In genomic region chr22:40504285-40505249, GRCh38 we compare ENCODE assay signal across 21 cellular contexts.
DNase-seq lines count a peak whose midpoint lies in the region; ATAC-seq, FAIRE-seq and TF ChIP-seq lines count a peak whose summit lies in the region.
"Had no signal": no experiment of that assay in that cellular context is flagged by ENCODE, and none has a peak within 500 bp of the region (broad histone marks: within the 10 kb centered on the region; RNA-seq: fewer than 3 reads in every experiment).

No MANE protein-coding gene starts in this region.

- no peaks in the 10 kb centered on the region for H3K27me3 Mint-ChIP-seq in CD8-positive, alpha-beta T cell (ENCODE audit: low read depth)
- H3K27me3 Mint-ChIP-seq in activated naive CD4-positive, alpha-beta T cell treated with anti-CD3 and anti-CD28 coated beads, Interleukin-2, amount 10 ng/mL, durations not matched to agents 7 days and 5 days, result no peaks in the 10 kb centered on the region
- H3K27me3 Mint-ChIP-seq in activated CD4-positive, alpha-beta memory T cell treated with anti-CD3 and anti-CD28 coated beads, Interleukin-2, amount 10 ng/mL, durations not matched to agents 7 days and 5 days, result no peaks in the 10 kb centered on the region
- H3K27me3 Mint-ChIP-seq: activated CD4-positive, alpha-beta memory T cell treated with anti-CD3 and anti-CD28 coated beads for 36 hours had no signal

- H2BK20ac ChIP-seq in IMR-90 (ENCODE audit: low read depth, low read length), result peak overlapping the region; percentile 16; the same call in 1 of the 2 replicates

- H2AK5ac ChIP-seq in IMR-90 (ENCODE audit: low read depth, low read length), result peak overlapping the region; percentile 61; the same call in 1 of the 2 replicates

- intact Hi-C loops in CD8-positive, alpha-beta T cell (cut with DNase I, micrococcal nuclease), result no loop called here
- intact Hi-C loops in IMR-90 (cut with micrococcal nuclease) (no loop called here), GM12878 (cut with micrococcal nuclease; ENCODE audit: unreplicated experiment) (no loop called here)

- H3K79me2 ChIP-seq in GM12878 (ENCODE audit: control insufficient read depth, insufficient read depth, low read length) (peaks cover 28% of the 10 kb centered on the region), smooth muscle cell (ENCODE audit: low read depth) (peaks cover 65% of the 10 kb centered on the region)
- H3K79me2 ChIP-seq: parathyroid adenoma had no signal

- H4K20me1 ChIP-seq in IMR-90 (ENCODE audit: insufficient read depth, low read length) (no peaks in the 10 kb centered on the region), GM12878 (ENCODE audit: control insufficient read depth, insufficient read depth) (no peaks in the 10 kb centered on the region), smooth muscle cell (ENCODE audit: low read depth) (peaks cover 39% of the 10 kb centered on the region)

- POLR2A ChIA-PET in CD8-positive, alpha-beta T cell (lab: Charles Lee), result interaction anchor here (0.6 to 1.5 kb wide), 2 partner anchors 37 to 42 kb away, joined by 3 to 4 read pairs; no protein-coding TSS in a partner anchor
- POLR2A ChIA-PET in IMR-90 (lab: Charles Lee; ENCODE audit: unreplicated experiment), result no interaction called here
- POLR2A ChIA-PET in GM12878 (lab: Charles Lee), result interaction anchor here (0.6 to 2.6 kb wide), 5 partner anchors 10 to 76 kb away, joined by 3 to 6 read pairs (median 3); no protein-coding TSS in a partner anchor
- POLR2A ChIA-PET in activated CD4-positive, alpha-beta memory T cell treated with anti-CD3 and anti-CD28 coated beads, Interleukin-2, amount 10 ng/mL, durations not matched to agents 7 days and 5 days (lab: Charles Lee), result interaction anchor here (0.6 kb wide), 1 partner anchor 132 kb away, joined by 3 read pairs; the partner anchor contains the start of gene MRTFA

- peak in 1 of 2 experiments; percentile 29; a peak in 2 of 4 replicates for TF ChIP-seq EP300 in GM12878 (IDR thresholded peaks at IDR 0.05; ENCODE audit: borderline replicate concordance in 1 of 2, control insufficient read depth in 1 of 2, low read depth in 2 of 2, low read length in 2 of 2)

- no peak overlapping the region for H3K27ac ChIP-seq in CD8-positive, alpha-beta T cell (ENCODE audit: low read depth, low read length)
- no peak overlapping the region for H3K27ac ChIP-seq in IMR-90 (ENCODE audit: insufficient read depth, low read length)
- H3K27ac ChIP-seq in GM12878 (ENCODE audit: control insufficient read depth, insufficient read depth), result peak overlapping the region; percentile 79
- H3K27ac ChIP-seq in smooth muscle cell (ENCODE audit: low read depth), result peak overlapping the region; percentile 71
- H3K27ac ChIP-seq: esophagus muscularis mucosa, parathyroid adenoma, SJCRH30, thoracic aorta had no signal

- CTCF ChIA-PET in CD8-positive, alpha-beta T cell (lab: Charles Lee), result interaction anchor here (0.8 to 3.0 kb wide), 5 partner anchors 18 to 141 kb away, joined by 3 to 7 read pairs (median 6); no protein-coding TSS in a partner anchor
- CTCF ChIA-PET in IMR-90 (lab: Yijun Ruan, JAX) (no interaction called here), GM12878 (lab: Yijun Ruan, JAX) (interaction anchor here (0.8 to 3.4 kb wide), 7 partner anchors 12 to 141 kb away, joined by 3 to 17 read pairs (median 5); no protein-coding TSS in a partner anchor)
- CTCF ChIA-PET in activated naive CD4-positive, alpha-beta T cell treated with anti-CD3 and anti-CD28 coated beads, Interleukin-2, amount 10 ng/mL, durations not matched to agents 7 days and 5 days (lab: Charles Lee), result interaction anchor here (1.2 kb wide), 2 partner anchors 16 to 20 kb away, joined by 4 to 5 read pairs; no protein-coding TSS in a partner anchor
- CTCF ChIA-PET in activated CD4-positive, alpha-beta memory T cell treated with anti-CD3 and anti-CD28 coated beads, Interleukin-2, amount 10 ng/mL, durations not matched to agents 7 days and 5 days (lab: Charles Lee), result interaction anchor here (0.5 to 1.7 kb wide), 3 partner anchors 16 to 72 kb away, joined by 3 to 7 read pairs (median 4); no protein-coding TSS in a partner anchor

- SMC1A ChIA-PET in GM12878 (lab: Charles Lee; ENCODE audit: uncharacterized antibody, unreplicated experiment), result interaction anchor here (0.8 to 2.9 kb wide), 16 partner anchors 8 to 141 kb away, joined by 3 to 16 read pairs (median 4); no protein-coding TSS in a partner anchor

- H3K79me1 ChIP-seq in IMR-90 (ENCODE audit: low read depth in 1 of 2, low read length in 2 of 2), result peaks cover 23 to 59% of the 10 kb centered on the region in 2 experiments

- H4K5ac ChIP-seq in IMR-90 (ENCODE audit: low read depth, low read length), result peak overlapping the region; percentile 30; the same call in 1 of the 2 replicates

- ATAC-seq in CD8-positive, alpha-beta T cell, result no peak
- ATAC-seq in IMR-90 (ENCODE audit: low read depth) (peak; percentile 30), GM12878 (peak; percentile 75)
- ATAC-seq: natural killer cell, sciatic nerve had no signal

- no peak for TF ChIP-seq CTCF in CD8-positive, alpha-beta T cell (IDR thresholded peaks at IDR 0.05)
- TF ChIP-seq CTCF in IMR-90 (conservative IDR thresholded peaks at IDR 0.05; ENCODE audit: low read depth, low read length) (no peak), GM12878 (IDR thresholded peaks at IDR 0.05 in 2 of 3, conservative IDR thresholded peaks at IDR 0.05 in 1 of 3; ENCODE audit: control insufficient read depth in 2 of 3, extremely low read depth in 1 of 3, insufficient read depth in 1 of 3, low read depth in 3 of 3, low read length in 3 of 3) (no peak), smooth muscle cell (IDR thresholded peaks at IDR 0.05; ENCODE audit: borderline replicate concordance, insufficient read depth, poor library complexity, severe bottlenecking) (no peak)

- no peak for TF ChIP-seq RAD21 in IMR-90 (IDR thresholded peaks at IDR 0.05; ENCODE audit: low read length)
- no peak for TF ChIP-seq RAD21 in GM12878 (IDR thresholded peaks at IDR 0.05; ENCODE audit: insufficient read depth, low read depth, low read length)

- H2BK15ac ChIP-seq in IMR-90 (ENCODE audit: low read depth, low read length), result peak overlapping the region; percentile 81; the same call in 1 of the 3 replicates

- peak overlapping the region in 1 of 2 experiments; percentile 71; a peak in 2 of 4 replicates for H4K8ac ChIP-seq in IMR-90 (ENCODE audit: low read depth in 2 of 2, low read length in 2 of 2)

- peaks cover 4% of the 10 kb centered on the region for H3K36me3 Mint-ChIP-seq in CD8-positive, alpha-beta T cell
- H3K36me3 Mint-ChIP-seq in activated naive CD4-positive, alpha-beta T cell treated with anti-CD3 and anti-CD28 coated beads, Interleukin-2, amount 10 ng/mL, durations not matched to agents 7 days and 5 days, result peaks cover 5% of the 10 kb centered on the region
- peaks cover 4% of the 10 kb centered on the region for H3K36me3 Mint-ChIP-seq in activated CD4-positive, alpha-beta memory T cell treated with anti-CD3 and anti-CD28 coated beads, Interleukin-2, amount 10 ng/mL, durations not matched to agents 7 days and 5 days (ENCODE audit: low read depth)
- H3K36me3 Mint-ChIP-seq: natural killer cell had no signal

- no peak for DNase-seq in CD8-positive, alpha-beta T cell
- DNase-seq in IMR-90, result no peak
- no peak for DNase-seq in GM12878 (ENCODE audit: low read depth, low spot score)
- no peak for DNase-seq in smooth muscle cell (lab: John Stamatoyannopoulos, UW; ENCODE audit: unreplicated experiment)
- no peak for DNase-seq in HTR-8/SVneo (ENCODE audit: insufficient read length, low spot score)
- DNase-seq in activated naive CD4-positive, alpha-beta T cell treated with anti-CD3 and anti-CD28 coated beads, Interleukin-2, amount 10 ng/mL, durations not matched to agents 7 days and 5 days, result no peak
- no peak for DNase-seq in activated CD4-positive, alpha-beta memory T cell treated with anti-CD3 and anti-CD28 coated beads, Interleukin-2, amount 10 ng/mL, durations not matched to agents 7 days and 5 days
- DNase-seq in stimulated activated CD4-positive, alpha-beta T cell treated with anti-CD3 and anti-CD28 coated beads, Interleukin-2, amount 100 ng/mL, for 24 hours, result no peak
- DNase-seq: activated CD4-positive, alpha-beta memory T cell treated with anti-CD3 and anti-CD28 coated beads for 36 hours; activated CD4-positive, CD25-positive, alpha-beta regulatory T cell; activated naive CD4-positive, alpha-beta T cell treated with anti-CD3 and anti-CD28 coated beads for 36 hours; aorta; mammary epithelial cell; natural killer cell; NCI-H1417 treated with DMSO at 0.1 percent for 48 hours; NCI-H2171; SJCRH30 had no signal

- peak overlapping the region; percentile 23 for H3K27ac Mint-ChIP-seq in CD8-positive, alpha-beta T cell
- no peak overlapping the region for H3K27ac Mint-ChIP-seq in activated naive CD4-positive, alpha-beta T cell treated with anti-CD3 and anti-CD28 coated beads, Interleukin-2, amount 10 ng/mL, durations not matched to agents 7 days and 5 days
- H3K27ac Mint-ChIP-seq in activated CD4-positive, alpha-beta memory T cell treated with anti-CD3 and anti-CD28 coated beads, Interleukin-2, amount 10 ng/mL, durations not matched to agents 7 days and 5 days, result no peak overlapping the region
- H3K27ac Mint-ChIP-seq: activated CD4-positive, alpha-beta memory T cell treated with anti-CD3 and anti-CD28 coated beads for 36 hours; activated naive CD4-positive, alpha-beta T cell treated with anti-CD3 and anti-CD28 coated beads for 36 hours; natural killer cell had no signal

- peak overlapping the region; percentile 22; the same call in 1 of the 2 replicates for H3K23ac ChIP-seq in IMR-90 (ENCODE audit: low read depth, low read length)

- no peak overlapping the region; the same call in 1 of the 2 replicates for H3K9ac ChIP-seq in IMR-90 (ENCODE audit: low read depth, low read length)
- no peak overlapping the region; the same call in 1 of the 2 replicates for H3K9ac ChIP-seq in GM12878 (ENCODE audit: control insufficient read depth, insufficient read depth, low read length)
- H3K9ac ChIP-seq in smooth muscle cell (ENCODE audit: low read depth), result peak overlapping the region; percentile 11
- H3K9ac ChIP-seq: parathyroid adenoma had no signal

- H3K4me2 ChIP-seq in IMR-90 (ENCODE audit: low read depth, low read length) (peak overlapping the region; percentile 13; the same call in 1 of the 2 replicates), GM12878 (ENCODE audit: control insufficient read depth, insufficient read depth) (peak overlapping the region; percentile 74), smooth muscle cell (peak overlapping the region; percentile 72)

- peak overlapping the region; percentile 11; the same call in 1 of the 2 replicates for H3K18ac ChIP-seq in IMR-90 (ENCODE audit: low read depth, low read length)

- no peaks in the 10 kb centered on the region for H3K4me1 ChIP-seq in CD8-positive, alpha-beta T cell (ENCODE audit: insufficient read depth, low read length)
- peaks cover 23% of the 10 kb centered on the region for H3K4me1 ChIP-seq in IMR-90 (ENCODE audit: control insufficient read depth, insufficient read depth, low read length)
- peaks cover 22% of the 10 kb centered on the region for H3K4me1 ChIP-seq in GM12878 (ENCODE audit: control insufficient read depth, insufficient read depth, low read length)
- H3K4me1 ChIP-seq in smooth muscle cell (ENCODE audit: low read depth), result peaks cover 26% of the 10 kb centered on the region

- H3K9me3 Mint-ChIP-seq in CD8-positive, alpha-beta T cell, result no peaks in the 10 kb centered on the region
- no peaks in the 10 kb centered on the region for H3K9me3 Mint-ChIP-seq in activated naive CD4-positive, alpha-beta T cell treated with anti-CD3 and anti-CD28 coated beads, Interleukin-2, amount 10 ng/mL, durations not matched to agents 7 days and 5 days
- no peaks in the 10 kb centered on the region for H3K9me3 Mint-ChIP-seq in activated CD4-positive, alpha-beta memory T cell treated with anti-CD3 and anti-CD28 coated beads, Interleukin-2, amount 10 ng/mL, durations not matched to agents 7 days and 5 days
- H3K9me3 Mint-ChIP-seq: activated CD4-positive, alpha-beta memory T cell treated with anti-CD3 and anti-CD28 coated beads for 36 hours; activated naive CD4-positive, alpha-beta T cell treated with anti-CD3 and anti-CD28 coated beads for 36 hours; natural killer cell had no signal

- dilution Hi-C loops in IMR-90 (cut with HindIII; ENCODE audit: low sequenced_read_pairs, unreplicated experiment), result no loop called here

- no peak for FAIRE-seq in GM12878 (lab: Jason Lieb, UNC)
- FAIRE-seq in HTR-8/SVneo (lab: Jason Lieb, UNC), result no peak

- peaks cover 14% of the 10 kb centered on the region for H3K9me1 ChIP-seq in IMR-90 (ENCODE audit: insufficient read depth, low read length)

- H3K56ac ChIP-seq in IMR-90 (ENCODE audit: extremely low read depth, insufficient read depth, low read length), result no peak overlapping the region; the same call in 1 of the 2 replicates

- no peaks in the 10 kb centered on the region for H3K9me3 ChIP-seq in CD8-positive, alpha-beta T cell (ENCODE audit: low read length)
- H3K9me3 ChIP-seq in IMR-90 (ENCODE audit: control insufficient read depth, insufficient read depth, low read length) (no peaks in the 10 kb centered on the region), GM12878 (replicated peaks; ENCODE audit: control insufficient read depth, insufficient read depth, low read length) (no peaks in the 10 kb centered on the region), smooth muscle cell (replicated peaks; ENCODE audit: low read depth) (no peaks in the 10 kb centered on the region)
- H3K9me3 ChIP-seq: esophagus muscularis mucosa, SJCRH30, thoracic aorta had no signal

- peaks cover 22% of the 10 kb centered on the region for H3F3A ChIP-seq in smooth muscle cell (ENCODE audit: low read depth)

- H2AFZ ChIP-seq in IMR-90 (replicated peaks; ENCODE audit: low read length, poor library complexity), result no peak overlapping the region
- H2AFZ ChIP-seq in GM12878 (ENCODE audit: control insufficient read depth, low read depth, low read length), result no peak overlapping the region
- H2AFZ ChIP-seq in smooth muscle cell (ENCODE audit: low read depth), result no peak overlapping the region
- H2AFZ ChIP-seq: parathyroid adenoma had no signal

- no peaks in the 10 kb centered on the region for H3K27me3 ChIP-seq in CD8-positive, alpha-beta T cell (ENCODE audit: insufficient read depth, low read length)
- H3K27me3 ChIP-seq in IMR-90 (ENCODE audit: control insufficient read depth, insufficient read depth, low read length) (no peaks in the 10 kb centered on the region), GM12878 (replicated peaks in 1 of 2; ENCODE audit: control insufficient read depth in 2 of 2, insufficient read depth in 2 of 2, low read length in 1 of 2) (no peaks in the 10 kb centered on the region), smooth muscle cell (ENCODE audit: low read depth) (no peaks in the 10 kb centered on the region)
- H3K27me3 ChIP-seq: esophagus muscularis mucosa, SJCRH30 had no signal

- WGBS in IMR-90 (ENCODE audit: extremely low coverage in 2 of 2, insufficient read length in 1 of 2), 2 experiments, result no CpG with 5 or more reads among the region's 3 CpGs
- 46% methylated on average over 3 of the region's 3 CpGs for WGBS in GM12878 (ENCODE audit: insufficient coverage, insufficient replicate concordance, low lambda C conversion rate, missing lambda C conversion rate)
- WGBS in smooth muscle cell (ENCODE audit: low lambda C conversion rate), result 22% methylated on average over 3 of the region's 3 CpGs

- no peaks in the 10 kb centered on the region for H3K36me3 ChIP-seq in CD8-positive, alpha-beta T cell (ENCODE audit: insufficient read depth, low read length)
- no peaks in the 10 kb centered on the region for H3K36me3 ChIP-seq in IMR-90 (ENCODE audit: control insufficient read depth, insufficient read depth, low read length)
- H3K36me3 ChIP-seq in GM12878 (ENCODE audit: control insufficient read depth in 2 of 2, insufficient read depth in 2 of 2, low read length in 1 of 2), result peaks cover 0 to 2% of the 10 kb centered on the region in 2 experiments; a peak in 1 of 4 replicates
- H3K36me3 ChIP-seq in smooth muscle cell (ENCODE audit: low read depth), result no peaks in the 10 kb centered on the region
- H3K36me3 ChIP-seq: esophagus muscularis mucosa, SJCRH30, thoracic aorta had no signal

- H3K4ac ChIP-seq in IMR-90 (ENCODE audit: low read depth, low read length), result 0 out of 2 replicates have a peak overlapping the region, but pooled peaks have one; percentile 11

- BruUV-seq in IMR-90 (replicated peaks; lab: Mats Ljungman, UMichigan), result no TSS peak
- BruUV-seq in GM12878 (replicated peaks; lab: Mats Ljungman, UMichigan), result TSS peak; percentile 18

- H3K14ac ChIP-seq in IMR-90 (replicated peaks; ENCODE audit: low read depth, low read length), result peak overlapping the region; percentile 38; the same call in 1 of the 2 replicates

- peak overlapping the region; percentile 59 for H2BK120ac ChIP-seq in IMR-90 (ENCODE audit: low read depth, low read length)

- RAD21 ChIA-PET in GM12878 (lab: Charles Lee; ENCODE audit: unreplicated experiment), result interaction anchor here (0.7 to 1.7 kb wide), 11 partner anchors 12 to 142 kb away, joined by 3 to 9 read pairs (median 3); no protein-coding TSS in a partner anchor

- in situ Hi-C loops in IMR-90 (cut with MboI; ENCODE audit: low sequenced_read_pairs), result no loop called here
- in situ Hi-C loops in GM12878 (cut with MboI), result no loop called here

- peak overlapping the region; percentile 64 for H2BK5ac ChIP-seq in IMR-90 (ENCODE audit: low read depth, low read length, poor library complexity, severe bottlenecking)

- no peak for TF ChIP-seq POLR2A in IMR-90 (IDR thresholded peaks at IDR 0.05; ENCODE audit: low read depth, low read length)
- TF ChIP-seq POLR2A in GM12878 (IDR thresholded peaks at IDR 0.05; ENCODE audit: low read depth, low read length), result no peak

- H3K4me3 ChIP-seq in CD8-positive, alpha-beta T cell (ENCODE audit: low read depth, low read length), result no peak overlapping the region
- no peak overlapping the region for H3K4me3 ChIP-seq in IMR-90 (ENCODE audit: insufficient read depth, low read depth, low read length)
- H3K4me3 ChIP-seq in GM12878, result no peak overlapping the region
- H3K4me3 ChIP-seq in smooth muscle cell, result no peak overlapping the region
- H3K4me3 ChIP-seq: esophagus muscularis mucosa, SJCRH30, thoracic aorta had no signal

- no peak overlapping the region for H3K4me3 Mint-ChIP-seq in CD8-positive, alpha-beta T cell
- H3K4me3 Mint-ChIP-seq in activated naive CD4-positive, alpha-beta T cell treated with anti-CD3 and anti-CD28 coated beads, Interleukin-2, amount 10 ng/mL, durations not matched to agents 7 days and 5 days, result no peak overlapping the region
- H3K4me3 Mint-ChIP-seq in activated CD4-positive, alpha-beta memory T cell treated with anti-CD3 and anti-CD28 coated beads, Interleukin-2, amount 10 ng/mL, durations not matched to agents 7 days and 5 days, result no peak overlapping the region
- H3K4me3 Mint-ChIP-seq: activated CD4-positive, alpha-beta memory T cell treated with anti-CD3 and anti-CD28 coated beads for 36 hours; activated naive CD4-positive, alpha-beta T cell treated with anti-CD3 and anti-CD28 coated beads for 36 hours; natural killer cell had no signal

- peaks cover 19% of the 10 kb centered on the region for H3K4me1 Mint-ChIP-seq in CD8-positive, alpha-beta T cell (ENCODE audit: low read depth)
- H3K4me1 Mint-ChIP-seq in activated naive CD4-positive, alpha-beta T cell treated with anti-CD3 and anti-CD28 coated beads, Interleukin-2, amount 10 ng/mL, durations not matched to agents 7 days and 5 days, result peaks cover 4% of the 10 kb centered on the region
- H3K4me1 Mint-ChIP-seq in activated CD4-positive, alpha-beta memory T cell treated with anti-CD3 and anti-CD28 coated beads, Interleukin-2, amount 10 ng/mL, durations not matched to agents 7 days and 5 days, result peaks cover 5% of the 10 kb centered on the region

- H4K91ac ChIP-seq in IMR-90 (ENCODE audit: insufficient read depth, low read depth, low read length), result peak overlapping the region; percentile 67; the same call in 1 of the 2 replicates

- no peak overlapping the region for H2AK9ac ChIP-seq in IMR-90 (replicated peaks; ENCODE audit: low read depth, low read length, poor library complexity)

Comparison
In these comparisons a context has a peak if more than half of its experiments do, and no peak if none do; other contexts are left out.
1. H3K27ac ChIP-seq: peak in GM12878 (single experiment) and smooth muscle cell (single experiment); none in CD8-positive, alpha-beta T cell (single experiment) and IMR-90 (single experiment).
2. H3K4me2 ChIP-seq: peak in every context shown above with its lines; median percentile 74 in GM12878; 72 in smooth muscle cell; 13 in IMR-90.